13 cellular contexts compared by ENCODE assay signal in genomic region chr1:1833456-1833855, GRCh38. TPM values are rescaled to one million over a fixed set of nuclear protein-coding genes. Genes with fewer than 3 reads are reported as not detected.
A peak's percentile ranks its signal among the peaks of the same experiment; 100 is the strongest.
DNase-seq lines count a peak whose midpoint lies in the region; ATAC-seq and TF ChIP-seq lines count a peak whose summit lies in the region.
"Had no signal": no experiment of that assay in that cellular context is flagged by ENCODE, and none has a peak within 500 bp of the region (broad histone marks: within the 10 kb centered on the region; RNA-seq: fewer than 3 reads in every experiment).

No MANE protein-coding gene starts in this region.

- no peak overlapping the region for H4K91ac ChIP-seq in trophoblast cell (ENCODE audit: low read depth, low read length)

- H3K9me3 ChIP-seq in heart left ventricle (no peaks in the 10 kb centered on the region), trophoblast cell (ENCODE audit: insufficient read depth, low read depth, low read length) (no peaks in the 10 kb centered on the region)
- H3K9me3 ChIP-seq: ascending aorta, Caco-2, transverse colon had no signal

- peak overlapping the region; percentile 67 for H2AFZ ChIP-seq in trophoblast cell (ENCODE audit: insufficient read depth, low read length, poor library complexity)
- H2AFZ ChIP-seq: parathyroid adenoma had no signal

- TF ChIP-seq CTCF in VCaP (conservative IDR thresholded peaks at IDR 0.05) (no peak), heart left ventricle (IDR thresholded peaks at IDR 0.05) (no peak)

- no peak overlapping the region for H4K5ac ChIP-seq in mesendoderm (ENCODE audit: low read length)

- H3K79me1 ChIP-seq in trophoblast cell (ENCODE audit: low read length) (no peaks in the 10 kb centered on the region), mesendoderm (ENCODE audit: low read length) (peaks cover 19% of the 10 kb centered on the region)

- H3K4me3 ChIP-seq in heart left ventricle (no peak overlapping the region), trophoblast cell (ENCODE audit: low read depth, low read length) (no peak overlapping the region), mesendoderm (ENCODE audit: low read length) (no peak overlapping the region), H7 (ENCODE audit: insufficient read depth, low read depth, low read length) (no peak overlapping the region)
- H3K4me3 ChIP-seq: ascending aorta, transverse colon had no signal

- H3K56ac ChIP-seq in mesendoderm (ENCODE audit: low read length): no peak overlapping the region

- H2BK5ac ChIP-seq in trophoblast cell (ENCODE audit: low read depth, low read length, poor library complexity) (no peak overlapping the region), mesendoderm (ENCODE audit: low read length) (no peak overlapping the region)

- peaks cover 5 to 36% (median 28%) of the 10 kb centered on the region in 12 donors for H3K4me1 ChIP-seq in heart left ventricle
- H3K4me1 ChIP-seq in trophoblast cell (ENCODE audit: control insufficient read depth in 1 of 2, insufficient read depth in 2 of 2, low read length in 2 of 2): no peaks in the 10 kb centered on the region
- H3K4me1 ChIP-seq in mesendoderm (ENCODE audit: control insufficient read depth, low read depth, low read length): no peaks in the 10 kb centered on the region
- H3K4me1 ChIP-seq: Caco-2, parathyroid adenoma had no signal

- H3K4me2 ChIP-seq in trophoblast cell (ENCODE audit: low read length): no peak overlapping the region
- H3K4me2 ChIP-seq in mesendoderm (ENCODE audit: low read length): no peak overlapping the region

- no peaks in the 10 kb centered on the region for H3K27me3 Mint-ChIP-seq in activated T-helper 1 cell treated with anti-CD3 and anti-CD28 coated beads, Interleukin-12 subunit alpha, Interleukin-12 subunit beta, Interleukin-2, Interleukin-4 antibody, amounts not matched to agents 30 ng/mL and 10 ng/mL and 1 ng/mL, durations not matched to agents 14 hours and 24 hours and 36 hours (ENCODE audit: insufficient read depth)

- no peak overlapping the region for H2BK15ac ChIP-seq in mesendoderm (replicated peaks; ENCODE audit: low read depth)

- H3K27me3 ChIP-seq in heart left ventricle (no peaks in the 10 kb centered on the region), trophoblast cell (ENCODE audit: insufficient read depth, low read length) (no peaks in the 10 kb centered on the region), mesendoderm (ENCODE audit: insufficient read depth, low read length, poor library complexity) (no peaks in the 10 kb centered on the region), H7 (ENCODE audit: control insufficient read depth, insufficient read depth, low read length) (no peaks in the 10 kb centered on the region)
- H3K27me3 ChIP-seq: ascending aorta, transverse colon had no signal

- no peak overlapping the region for H3K4me3 Mint-ChIP-seq in activated T-helper 1 cell treated with anti-CD3 and anti-CD28 coated beads, Interleukin-12 subunit alpha, Interleukin-12 subunit beta, Interleukin-2, Interleukin-4 antibody, amounts not matched to agents 30 ng/mL and 10 ng/mL and 1 ng/mL, durations not matched to agents 14 hours and 24 hours and 36 hours

- peaks cover 9% of the 10 kb centered on the region for H3K36me3 Mint-ChIP-seq in activated T-helper 1 cell treated with anti-CD3 and anti-CD28 coated beads, Interleukin-12 subunit alpha, Interleukin-12 subunit beta, Interleukin-2, Interleukin-4 antibody, amounts not matched to agents 30 ng/mL and 10 ng/mL and 1 ng/mL, durations not matched to agents 14 hours and 24 hours and 36 hours (ENCODE audit: low read depth)

- intact Hi-C loops in heart left ventricle (cut with DNase I): loop anchor here in 1 of 10 donors (10.0 kb wide), 1 partner anchor 51 kb away; no protein-coding TSS in a partner anchor
- intact Hi-C loops in activated T-helper 1 cell treated with anti-CD3 and anti-CD28 coated beads, Interleukin-12 subunit alpha, Interleukin-12 subunit beta, Interleukin-2, Interleukin-4 antibody, amounts not matched to agents 30 ng/mL and 10 ng/mL and 1 ng/mL, durations not matched to agents 14 hours and 24 hours and 36 hours (cut with micrococcal nuclease): no loop called here

- DNase-seq in heart left ventricle (peak in 1 of 5 donors; percentile 45), trophoblast cell (no peak), T1000 (lab: John Stamatoyannopoulos, UW) (no peak), mesendoderm (no peak), H7 (no peak)
- no peak for DNase-seq in activated T-helper 1 cell treated with anti-CD3 and anti-CD28 coated beads, Interleukin-12 subunit alpha, Interleukin-12 subunit beta, Interleukin-2, Interleukin-4 antibody, amounts not matched to agents 30 ng/mL and 10 ng/mL and 1 ng/mL, durations not matched to agents 14 hours and 24 hours and 36 hours (ENCODE audit: low spot score)
- DNase-seq: Caco-2, NCI-H524 treated with DMSO at 0.1 percent for 48 hours, transverse colon had no signal

- H3K36me3 ChIP-seq in heart left ventricle (peaks cover 0 to 84% (median 46%) of the 10 kb centered on the region in 9 donors), trophoblast cell (ENCODE audit: control insufficient read depth in 1 of 2, insufficient read depth in 2 of 2, low read length in 2 of 2) (peaks cover 37 to 47% of the 10 kb centered on the region in 2 experiments), mesendoderm (ENCODE audit: control insufficient read depth, insufficient read depth, low read length) (peaks cover 6% of the 10 kb centered on the region), H7 (replicated peaks; ENCODE audit: control insufficient read depth, insufficient read depth, low read length) (peaks cover 4% of the 10 kb centered on the region)
- H3K36me3 ChIP-seq: transverse colon had no signal

- H4K12ac ChIP-seq in trophoblast cell (ENCODE audit: low read depth, low read length): no peak overlapping the region

- no peak for TF ChIP-seq POLR2A in heart left ventricle (IDR thresholded peaks at IDR 0.05)

- H3K4ac ChIP-seq in trophoblast cell (ENCODE audit: low read depth, low read length) (peak overlapping the region; percentile 12), mesendoderm (ENCODE audit: low read depth, low read length) (no peak overlapping the region)

- no peak overlapping the region for H4K8ac ChIP-seq in trophoblast cell (ENCODE audit: low read depth, low read length)
- no peak overlapping the region for H4K8ac ChIP-seq in mesendoderm (ENCODE audit: low read depth, low read length)

- no peak overlapping the region for H2BK12ac ChIP-seq in trophoblast cell (ENCODE audit: low read length)

- H3K27ac Mint-ChIP-seq in activated T-helper 1 cell treated with anti-CD3 and anti-CD28 coated beads, Interleukin-12 subunit alpha, Interleukin-12 subunit beta, Interleukin-2, Interleukin-4 antibody, amounts not matched to agents 30 ng/mL and 10 ng/mL and 1 ng/mL, durations not matched to agents 14 hours and 24 hours and 36 hours: no peak overlapping the region

- no peaks in the 10 kb centered on the region for H3K9me3 Mint-ChIP-seq in activated T-helper 1 cell treated with anti-CD3 and anti-CD28 coated beads, Interleukin-12 subunit alpha, Interleukin-12 subunit beta, Interleukin-2, Interleukin-4 antibody, amounts not matched to agents 30 ng/mL and 10 ng/mL and 1 ng/mL, durations not matched to agents 14 hours and 24 hours and 36 hours

- H3K9ac ChIP-seq in trophoblast cell (ENCODE audit: low read length) (no peak overlapping the region), mesendoderm (ENCODE audit: low read length) (no peak overlapping the region)
- H3K9ac ChIP-seq: parathyroid adenoma had no signal

- 52 to 68% (median 60%) methylated on average over 10 of the region's 10 CpGs for WGBS in heart left ventricle, 4 donors
- WGBS in trophoblast cell (ENCODE audit: extremely low coverage, insufficient coverage, insufficient read length): no CpG with 5 or more reads among the region's 10 CpGs
- WGBS in mesendoderm (ENCODE audit: extremely low coverage, insufficient coverage, low lambda C conversion rate): no CpG with 5 or more reads among the region's 10 CpGs

- H3K27ac ChIP-seq in VCaP (peak overlapping the region; percentile 94), heart left ventricle (peak overlapping the region in 2 of 12 donors; percentile 17 to 41), trophoblast cell (ENCODE audit: low read depth, low read length) (no peak overlapping the region), mesendoderm (ENCODE audit: low read depth, low read length) (no peak overlapping the region)
- H3K27ac ChIP-seq: ascending aorta, parathyroid adenoma, transverse colon had no signal

- H3K18ac ChIP-seq in trophoblast cell (ENCODE audit: low read length) (peak overlapping the region; percentile 63), mesendoderm (ENCODE audit: low read length) (no peak overlapping the region)

- ATAC-seq in GM18861 (IDR thresholded peaks at IDR 0.05; ENCODE audit: unreplicated experiment) (peak; percentile 35), heart left ventricle (peak in 3 of 4 donors; percentile 56 to 75 (median 61))

- no peak overlapping the region for H2BK120ac ChIP-seq in trophoblast cell (ENCODE audit: insufficient read depth, low read length, poor library complexity)
- no peak overlapping the region for H2BK120ac ChIP-seq in mesendoderm (ENCODE audit: low read depth, low read length)

- H2AK5ac ChIP-seq in trophoblast cell (ENCODE audit: low read length): no peak overlapping the region
- H2AK5ac ChIP-seq in mesendoderm (ENCODE audit: low read length): no peak overlapping the region

- no peak overlapping the region for H3K23ac ChIP-seq in trophoblast cell (ENCODE audit: low read length)
- no peak overlapping the region for H3K23ac ChIP-seq in mesendoderm (ENCODE audit: low read length)

- H3K79me2 ChIP-seq in trophoblast cell (ENCODE audit: control insufficient read depth, insufficient read depth, low read length, poor library complexity) (peaks cover 9% of the 10 kb centered on the region), mesendoderm (ENCODE audit: control insufficient read depth, insufficient read depth, low read length) (peaks cover 47% of the 10 kb centered on the region)

- H3K4me1 Mint-ChIP-seq in activated T-helper 1 cell treated with anti-CD3 and anti-CD28 coated beads, Interleukin-12 subunit alpha, Interleukin-12 subunit beta, Interleukin-2, Interleukin-4 antibody, amounts not matched to agents 30 ng/mL and 10 ng/mL and 1 ng/mL, durations not matched to agents 14 hours and 24 hours and 36 hours (ENCODE audit: low read depth): peaks cover 9% of the 10 kb centered on the region

- no peak overlapping the region for H3K14ac ChIP-seq in trophoblast cell (ENCODE audit: low read length)

RNA-seq across cellular contexts. Expression of gene NADK, which starts 55.2 kb away (rescaled TPM):
- total RNA-seq in heart left ventricle: 10 to 100 TPM; 17.7 to 45.2 (median 23.3) TPM
- polyA plus RNA-seq in heart left ventricle: 10 to 100 TPM; 20.4 to 26.4 TPM
- 38.9 and 41.2 TPM in 2 replicates for polyA plus RNA-seq in trophoblast cell (2013)
- total RNA-seq in activated T-helper 1 cell treated with anti-CD3 and anti-CD28 coated beads, Interleukin-12 subunit alpha, Interleukin-12 subunit beta, Interleukin-2, Interleukin-4 antibody, amounts not matched to agents 30 ng/mL and 10 ng/mL and 1 ng/mL, durations not matched to agents 14 hours and 24 hours and 36 hours: 95.5 and 96.8 TPM in 2 replicates
- polyA plus RNA-seq in mesendoderm (2013, experiment 1 of 2): 30.6 TPM
- 32.5 TPM for polyA plus RNA-seq in mesendoderm (2013, experiment 2 of 2)
- total RNA-seq in H7 (2014; rRNA removed; shearing (Covaris generic)): 111 and 175 TPM in 2 replicates

RNA-seq across cellular contexts. Expression of gene GNB1, which starts 57.4 kb away (rescaled TPM):
- 100 to 1,000 TPM in 7 of 9 donors, 10 to 100 TPM in 2; 83.8 to 275 (median 172) TPM for total RNA-seq in heart left ventricle
- 100 to 1,000 TPM in 1 of 2 donors, 10 to 100 TPM in 1; 52.9 to 181 TPM for polyA plus RNA-seq in heart left ventricle
- 211 and 220 TPM in 2 replicates for polyA plus RNA-seq in trophoblast cell (2013)
- 382 and 398 TPM in 2 replicates for total RNA-seq in activated T-helper 1 cell treated with anti-CD3 and anti-CD28 coated beads, Interleukin-12 subunit alpha, Interleukin-12 subunit beta, Interleukin-2, Interleukin-4 antibody, amounts not matched to agents 30 ng/mL and 10 ng/mL and 1 ng/mL, durations not matched to agents 14 hours and 24 hours and 36 hours
- 227 TPM for polyA plus RNA-seq in mesendoderm (2013, experiment 1 of 2)
- 228 TPM for polyA plus RNA-seq in mesendoderm (2013, experiment 2 of 2)
- total RNA-seq in H7 (2014; rRNA removed; shearing (Covaris generic)): 135 and 159 TPM in 2 replicates
